ENCODE assay signal across 14 cellular contexts in genomic region chr16:84043486-84044107, GRCh38. TPM values are rescaled to one million over a fixed set of nuclear protein-coding genes. Genes with fewer than 3 reads are reported as not detected.
DNase-seq lines count a peak whose midpoint lies in the region; ATAC-seq, FAIRE-seq and TF ChIP-seq lines count a peak whose summit lies in the region.
"Had no signal": no experiment of that assay in that cellular context is flagged by ENCODE, and none has a peak within 500 bp of the region (broad histone marks: within the 10 kb centered on the region; RNA-seq: fewer than 3 reads in every experiment).

No MANE protein-coding gene starts in this region.

- peak overlapping the region; percentile 11 for H4K91ac ChIP-seq in mesenchymal stem cell (ENCODE audit: low read length)

- peaks cover 21% of the 10 kb centered on the region for H3K27me3 Mint-ChIP-seq in activated T-helper 2 cell treated with anti-CD3 and anti-CD28 coated beads, Interferon-gamma antibody, Interleukin-2, Interleukin-4, amounts not matched to agents 10 μg/mL and 5 μg/mL and 100 μg/mL, durations not matched to agents 14 hours and 24 hours and 36 hours (ENCODE audit: low read depth)

- CTCF ChIA-PET in HEK293 (lab: Yijun Ruan, JAX): interaction anchor here (0.6 to 3.7 kb wide), 11 partner anchors 12 to 598 kb away, joined by 3 to 21 read pairs (median 4); no protein-coding TSS in a partner anchor
- CTCF ChIA-PET in K562 (lab: Yijun Ruan, JAX; ENCODE audit: low intra/inter-chr PET ratio): interaction anchor here (1.6 kb wide), 1 partner anchor 76 kb away, joined by 4 read pairs; the partner anchor contains the start of gene NECAB2

- H2AFZ ChIP-seq in K562 (ENCODE audit: low read depth, low read length) (0 out of 2 replicates have a peak overlapping the region, but pooled peaks have one; percentile 2), mesenchymal stem cell (ENCODE audit: low read depth, low read length) (no peak overlapping the region)

- H3K9me3 ChIP-seq in HEK293 (ENCODE audit: control insufficient read depth, insufficient read depth, low read depth, low read length) (no peaks in the 10 kb centered on the region), K562 (replicated peaks; ENCODE audit: control insufficient read depth, insufficient read depth, low read depth, low read length) (no peaks in the 10 kb centered on the region), mesenchymal stem cell (ENCODE audit: control insufficient read depth, low read length) (no peaks in the 10 kb centered on the region), uterus (no peaks in the 10 kb centered on the region)
- H3K9me3 ChIP-seq: body of pancreas, mucosa of descending colon had no signal

- H3K4me3 Mint-ChIP-seq in activated T-helper 2 cell treated with anti-CD3 and anti-CD28 coated beads, Interferon-gamma antibody, Interleukin-2, Interleukin-4, amounts not matched to agents 10 μg/mL and 5 μg/mL and 100 μg/mL, durations not matched to agents 14 hours and 24 hours and 36 hours (ENCODE audit: low read depth): no peak overlapping the region
- H3K4me3 Mint-ChIP-seq: activated B cell treated with CpG ODN at 0.5 μM for 24 hours; activated T-cell treated with anti-CD3 and anti-CD28 coated beads, Interleukin-2, amount 50 U/mL, for 4 hours had no signal

- peaks cover 11% of the 10 kb centered on the region for H3K9me1 ChIP-seq in K562 (ENCODE audit: control insufficient read depth, insufficient read depth, low read length)

- no peaks in the 10 kb centered on the region for H3K79me2 ChIP-seq in K562 (ENCODE audit: control insufficient read depth, insufficient read depth, low read length)

- TF ChIP-seq RAD21 in K562 (CRISPR knock-in tag; conservative IDR thresholded peaks at IDR 0.05 in 1 of 2, IDR thresholded peaks at IDR 0.05 in 1 of 2): no peak

- H3K36me3 ChIP-seq in HEK293 (ENCODE audit: control insufficient read depth in 2 of 2, insufficient read depth in 1 of 2, low read length in 2 of 2): no peaks in the 10 kb centered on the region
- H3K36me3 ChIP-seq in K562 (ENCODE audit: control insufficient read depth, insufficient read depth, low read length): peaks cover under 1% of the 10 kb centered on the region; the same call in 1 of the 3 replicates
- peaks cover 15 to 17% of the 10 kb centered on the region in 2 experiments for H3K36me3 ChIP-seq in mesenchymal stem cell (ENCODE audit: control insufficient read depth in 1 of 2, insufficient read depth in 2 of 2, low read depth in 1 of 2, low read length in 2 of 2)
- no peaks in the 10 kb centered on the region for H3K36me3 ChIP-seq in uterus

- H2BK120ac ChIP-seq in mesenchymal stem cell (ENCODE audit: low read depth, low read length): no peak overlapping the region

- DNase-seq in COR-L47 (lab: John Stamatoyannopoulos, UW) (peak; percentile 60), K562 (ENCODE audit: extremely low read depth in 1 of 4, low spot score in 3 of 4) (peak; percentile 78 to 84 (median 80)), mesenchymal stem cell (no peak), uterus (no peak), left colon (no peak)
- DNase-seq in activated CD4-positive, CD25-positive, alpha-beta regulatory T cell (lab: John Stamatoyannopoulos, UW): no peak
- no peak for DNase-seq in activated T-helper 2 cell treated with anti-CD3 and anti-CD28 coated beads, Interferon-gamma antibody, Interleukin-2, Interleukin-4, amounts not matched to agents 10 μg/mL and 5 μg/mL and 100 μg/mL, durations not matched to agents 14 hours and 24 hours and 36 hours (ENCODE audit: low spot score)
- DNase-seq: activated B cell treated with CpG ODN at 0.5 μM for 24 hours; activated T-cell treated with anti-CD3 and anti-CD28 coated beads, Interleukin-2, amount 50 U/mL, for 4 hours had no signal

- H2BK5ac ChIP-seq in mesenchymal stem cell (ENCODE audit: low read depth, low read length, poor library complexity, severe bottlenecking): no peak overlapping the region

- no peak for TF ChIP-seq POLR2A in K562 (conservative IDR thresholded peaks at IDR 0.05)
- TF ChIP-seq POLR2A in uterus (IDR thresholded peaks at IDR 0.05): no peak

- in situ Hi-C loops in K562 (cut with MboI): loop anchor here (10.0 kb wide), 1 partner anchor 69 kb away; no protein-coding TSS in a partner anchor

- peaks cover 39 to 49% of the 10 kb centered on the region in 2 experiments for H3K27me3 ChIP-seq in K562 (ENCODE audit: control insufficient read depth in 2 of 2, insufficient read depth in 2 of 2, low read length in 2 of 2)
- peaks cover 47% of the 10 kb centered on the region in 2 experiments for H3K27me3 ChIP-seq in mesenchymal stem cell (ENCODE audit: control insufficient read depth in 1 of 2, insufficient read depth in 1 of 2, low read length in 2 of 2)
- no peaks in the 10 kb centered on the region for H3K27me3 ChIP-seq in uterus
- H3K27me3 ChIP-seq: body of pancreas had no signal

- no peak overlapping the region for H2AK5ac ChIP-seq in mesenchymal stem cell (ENCODE audit: low read length, severe bottlenecking)

- H3K18ac ChIP-seq in mesenchymal stem cell (ENCODE audit: low read depth in 1 of 2, low read length in 2 of 2): no peak overlapping the region

- H3K27ac ChIP-seq in HEK293 (ENCODE audit: extremely low read depth, low read depth, low read length) (no peak overlapping the region; the same call in 1 of the 2 replicates), K562 (ENCODE audit: extremely low read depth, low read depth, low read length) (no peak overlapping the region), mesenchymal stem cell (ENCODE audit: low read length, poor library complexity, severe bottlenecking) (no peak overlapping the region), uterus (no peak overlapping the region)
- H3K27ac ChIP-seq: body of pancreas, C4-2B had no signal

- no peak overlapping the region for H4K8ac ChIP-seq in mesenchymal stem cell (ENCODE audit: low read length)

- no peak overlapping the region for H3K27ac Mint-ChIP-seq in activated T-helper 2 cell treated with anti-CD3 and anti-CD28 coated beads, Interferon-gamma antibody, Interleukin-2, Interleukin-4, amounts not matched to agents 10 μg/mL and 5 μg/mL and 100 μg/mL, durations not matched to agents 14 hours and 24 hours and 36 hours
- H3K27ac Mint-ChIP-seq: activated B cell treated with CpG ODN at 0.5 μM for 24 hours had no signal

- H3K9ac ChIP-seq in K562 (ENCODE audit: insufficient read depth in 1 of 2, low read depth in 2 of 2, low read length in 2 of 2) (peak overlapping the region in 1 of 2 experiments; percentile 72; a peak in 2 of 4 replicates), mesenchymal stem cell (ENCODE audit: low read length) (no peak overlapping the region)

- WGBS in K562 (ENCODE audit: insufficient coverage, low coverage, missing lambda C conversion rate): 5% methylated on average over 18 of the region's 18 CpGs
- 58% methylated on average over 18 of the region's 18 CpGs for WGBS in mesenchymal stem cell

- H3K4me2 ChIP-seq in K562 (ENCODE audit: insufficient read depth, low read length) (peak overlapping the region; percentile 56), mesenchymal stem cell (ENCODE audit: low read length, poor library complexity, severe bottlenecking) (no peak overlapping the region)

- BruUV-seq in K562 (replicated peaks; lab: Mats Ljungman, UMichigan): no TSS peak

- no peaks in the 10 kb centered on the region for H3K4me1 Mint-ChIP-seq in activated T-helper 2 cell treated with anti-CD3 and anti-CD28 coated beads, Interferon-gamma antibody, Interleukin-2, Interleukin-4, amounts not matched to agents 10 μg/mL and 5 μg/mL and 100 μg/mL, durations not matched to agents 14 hours and 24 hours and 36 hours (ENCODE audit: low read depth)
- H3K4me1 Mint-ChIP-seq: activated B cell treated with CpG ODN at 0.5 μM for 24 hours had no signal

- no peak overlapping the region for H3K23ac ChIP-seq in mesenchymal stem cell (ENCODE audit: low read length in 2 of 2)

- H3K4me3 ChIP-seq in HEK293 (ENCODE audit: low read depth, low read length) (no peak overlapping the region), K562 (no peak overlapping the region), mesenchymal stem cell (ENCODE audit: insufficient read depth in 1 of 2, low read depth in 1 of 2, low read length in 2 of 2) (no peak overlapping the region), uterus (no peak overlapping the region)
- H3K4me3 ChIP-seq: body of pancreas, mucosa of descending colon had no signal

- H2BK12ac ChIP-seq in mesenchymal stem cell (ENCODE audit: low read length in 2 of 2): no peak overlapping the region

- TF ChIP-seq CTCF in HEK293 (tag by site-specific recombination; IDR thresholded peaks at IDR 0.05) (no peak), K562 (IDR thresholded peaks at IDR 0.05 in 2 of 3, conservative IDR thresholded peaks at IDR 0.05 in 1 of 3; ENCODE audit: insufficient read depth in 2 of 3, low read depth in 1 of 3, low read length in 3 of 3) (no peak), uterus (IDR thresholded peaks at IDR 0.05) (no peak)

- H2BK15ac ChIP-seq in mesenchymal stem cell (ENCODE audit: low read depth, poor library complexity, severe bottlenecking): no peak overlapping the region

- ATAC-seq in K562 (peak; percentile 76), left colon (no peak)
- ATAC-seq: body of pancreas had no signal

- no peaks in the 10 kb centered on the region for H3K9me3 Mint-ChIP-seq in activated T-helper 2 cell treated with anti-CD3 and anti-CD28 coated beads, Interferon-gamma antibody, Interleukin-2, Interleukin-4, amounts not matched to agents 10 μg/mL and 5 μg/mL and 100 μg/mL, durations not matched to agents 14 hours and 24 hours and 36 hours
- H3K9me3 Mint-ChIP-seq: activated B cell treated with CpG ODN at 0.5 μM for 24 hours; activated T-cell treated with anti-CD3 and anti-CD28 coated beads, Interleukin-2, amount 50 U/mL, for 4 hours had no signal

- peak; percentile 89 for FAIRE-seq in K562 (lab: Jason Lieb, UNC)

- H3K4me1 ChIP-seq in HEK293 (ENCODE audit: control insufficient read depth, insufficient read depth, low read length): peaks cover 7% of the 10 kb centered on the region
- H3K4me1 ChIP-seq in K562 (replicated peaks in 1 of 2; ENCODE audit: control insufficient read depth in 2 of 2, insufficient read depth in 2 of 2, low read length in 2 of 2): peaks cover 16 to 32% of the 10 kb centered on the region in 2 experiments
- peaks cover 4% of the 10 kb centered on the region for H3K4me1 ChIP-seq in mesenchymal stem cell (ENCODE audit: control insufficient read depth, insufficient read depth, low read depth, low read length)
- H3K4me1 ChIP-seq in uterus: no peaks in the 10 kb centered on the region

- H3K79me1 ChIP-seq in mesenchymal stem cell (replicated peaks; ENCODE audit: low read length, poor library complexity, severe bottlenecking): no peaks in the 10 kb centered on the region

- no peak overlapping the region for H3K4ac ChIP-seq in mesenchymal stem cell (ENCODE audit: low read depth in 1 of 2, low read length in 2 of 2)

- POLR2A ChIA-PET in HEK293 (lab: Yijun Ruan, JAX) (interaction anchor here (0.8 to 1.0 kb wide), 2 partner anchors 30 to 333 kb away, joined by 3 to 4 read pairs; no protein-coding TSS in a partner anchor), K562 (lab: Yijun Ruan, JAX) (interaction anchor here (0.8 to 1.4 kb wide), 6 partner anchors 11 to 68 kb away, joined by 3 to 6 read pairs (median 5); no protein-coding TSS in a partner anchor)

- H3K14ac ChIP-seq in mesenchymal stem cell (ENCODE audit: low read length in 2 of 2): no peak overlapping the region

- H3K36me3 Mint-ChIP-seq in activated T-helper 2 cell treated with anti-CD3 and anti-CD28 coated beads, Interferon-gamma antibody, Interleukin-2, Interleukin-4, amounts not matched to agents 10 μg/mL and 5 μg/mL and 100 μg/mL, durations not matched to agents 14 hours and 24 hours and 36 hours (ENCODE audit: low read depth): no peaks in the 10 kb centered on the region

- peak; percentile 88 for TF ChIP-seq EP300 in K562 (IDR thresholded peaks at IDR 0.05; ENCODE audit: low read length)

- intact Hi-C loops in K562 (cut with micrococcal nuclease): loop anchor here (1.0 to 2.0 kb wide), 2 partner anchors 29 to 75 kb away; partner anchors contain the start of gene NECAB2
- intact Hi-C loops in uterus (cut with DNase I; ENCODE audit: low total_unique reads): no loop called here
- intact Hi-C loops in left colon (cut with DNase I, micrococcal nuclease): no loop called here
- intact Hi-C loops in activated T-helper 2 cell treated with anti-CD3 and anti-CD28 coated beads, Interferon-gamma antibody, Interleukin-2, Interleukin-4, amounts not matched to agents 10 μg/mL and 5 μg/mL and 100 μg/mL, durations not matched to agents 14 hours and 24 hours and 36 hours (cut with micrococcal nuclease): no loop called here

- H4K20me1 ChIP-seq in K562 (replicated peaks; ENCODE audit: control insufficient read depth, insufficient read depth, low read length): peaks cover 44% of the 10 kb centered on the region; the same call in 1 of the 2 replicates

RNA-seq across cellular contexts. Expression of gene SLC38A8, which starts 1.0 kb away (rescaled TPM):
- not detected in 2 replicates for total RNA-seq in K562 (2011; cell fraction: chromatin; rRNA removed; ENCODE audit: low replicate concordance)
- total RNA-seq in K562 (2011; cell fraction: nucleolus; rRNA removed): not detected in 2 replicates
- total RNA-seq in K562 (2011; cell fraction: nucleoplasm; rRNA removed): not detected in 2 replicates
- total RNA-seq in K562 (2014; rRNA removed) (not detected in 2 replicates), K562 (2014; rRNA removed; fragmentation: Illumina TruSeq; extraction: Trizol) (not detected in 2 replicates), K562 (2015; rRNA removed; fragmentation: Illumina TruSeq; extraction: Trizol) (not detected in 2 replicates), K562 (2021) (not detected in 2 replicates), uterus (1 to 10 TPM in 1 of 4 donors, not detected in 3; 1.3 TPM), left colon (not detected)
- polyA plus RNA-seq in K562 (2011; rRNA removed) (not detected in 2 replicates), K562 (2014; fragmentation: Illumina TruSeq; extraction: Trizol) (not detected in 2 replicates), K562 (2014; fragmentation: Nextera tagmentation; extraction: Ambion mirVana) (not detected), K562 (2014; rRNA removed) (0.28 TPM in 1 of 2 replicates, not detected in the other)
- polyA plus RNA-seq in K562 (2011; cell fraction: cytosol; rRNA removed): not detected in 2 replicates
- polyA plus RNA-seq in K562 (2011; cell fraction: nucleus; rRNA removed): not detected in 2 replicates
- polyA plus RNA-seq in K562 (2012): not detected in 2 replicates
- not detected in 2 replicates for polyA minus RNA-seq in K562 (2011; rRNA and poly(A)+ RNA removed)
- not detected in 2 replicates for polyA minus RNA-seq in K562 (2011; cell fraction: cytosol; rRNA and poly(A)+ RNA removed)
- polyA minus RNA-seq in K562 (2011; cell fraction: nucleus; rRNA and poly(A)+ RNA removed): not detected in 2 replicates
- not detected for polyA plus RNA-seq in mesenchymal stem cell (2013, experiment 1 of 2)
- polyA plus RNA-seq in mesenchymal stem cell (2013, experiment 2 of 2): not detected
- total RNA-seq in activated T-helper 2 cell treated with anti-CD3 and anti-CD28 coated beads, Interferon-gamma antibody, Interleukin-2, Interleukin-4, amounts not matched to agents 10 μg/mL and 5 μg/mL and 100 μg/mL, durations not matched to agents 14 hours and 24 hours and 36 hours: 0.28 TPM in 1 of 2 replicates, not detected in the other
- total RNA-seq: activated B cell treated with CpG ODN at 0.5 μM for 24 hours; activated T-cell treated with anti-CD3 and anti-CD28 coated beads, Interleukin-2, amount 50 U/mL, for 4 hours; body of pancreas; epithelial cell of proximal tubule; mucosa of descending colon had no signal

Comparison
In these comparisons a context has a peak if more than half of its experiments do, and no peak if none do; other contexts are left out.
1. DNase-seq: peak in COR-L47 (single experiment) and K562 (4 of 4); none in mesenchymal stem cell (single experiment), uterus (0 of 2), left colon (0 of 2), activated CD4-positive, CD25-positive, alpha-beta regulatory T cell (0 of 4) and activated T-helper 2 cell treated with anti-CD3 and anti-CD28 coated beads, Interferon-gamma antibody, Interleukin-2, Interleukin-4, amounts not matched to agents 10 μg/mL and 5 μg/mL and 100 μg/mL, durations not matched to agents 14 hours and 24 hours and 36 hours (single experiment).